ENCODE assay signal across 8 cellular contexts in the genomic region with DNA sequence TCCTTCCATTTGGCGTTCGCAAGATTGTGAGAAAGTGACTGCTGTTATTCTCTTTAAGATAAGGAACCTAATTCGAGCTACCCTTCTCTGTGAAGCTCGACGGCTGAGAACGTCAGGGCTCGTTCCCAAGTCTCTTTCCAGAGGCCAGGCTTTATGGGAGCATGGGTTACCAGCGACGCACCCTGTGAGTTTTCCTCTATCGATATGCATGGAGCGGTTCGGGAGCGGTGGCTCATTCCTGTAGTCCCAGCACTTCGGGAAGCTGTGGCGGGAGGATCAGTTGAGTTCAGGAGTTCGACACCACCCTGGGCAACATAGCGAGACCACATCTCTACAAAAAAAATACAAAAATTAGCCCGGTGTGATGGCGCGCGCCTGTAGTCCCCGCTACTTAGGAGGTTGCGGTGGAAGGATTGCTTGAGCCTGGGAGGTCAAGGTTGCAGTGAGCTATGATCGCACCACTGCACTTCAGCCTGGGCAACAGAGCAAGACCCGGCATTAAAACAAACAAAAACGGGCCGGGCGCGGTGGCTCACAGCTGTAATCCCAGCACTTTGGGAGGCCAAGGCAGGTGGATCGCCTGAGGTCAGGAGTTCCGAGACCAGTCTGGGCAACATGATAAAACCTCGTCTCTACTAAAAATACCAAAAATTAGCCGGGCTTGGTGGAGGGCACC. TPM values are rescaled to one million over a fixed set of nuclear protein-coding genes. Genes with fewer than 3 reads are reported as not detected.
A peak's percentile ranks its signal among the peaks of the same experiment; 100 is the strongest.
DNase-seq lines count a peak whose midpoint lies in the region; ATAC-seq lines count a peak whose summit lies in the region.

No MANE protein-coding gene starts in this region.

- H3K4me3 Mint-ChIP-seq in activated naive CD8-positive, alpha-beta T cell treated with anti-CD3 and anti-CD28 coated beads for 36 hours = peak overlapping the region; percentile 88
- peak overlapping the region; percentile 92 for H3K4me3 Mint-ChIP-seq in stimulated activated memory B cell treated with anti-CD40 and anti-IgM and Interleukin-4, amounts not matched to agents 10 μg/mL and 1 μg/mL and 100 μg/mL, for 72 hours

- H3K9me3 Mint-ChIP-seq in activated naive CD8-positive, alpha-beta T cell treated with anti-CD3 and anti-CD28 coated beads for 36 hours = peaks cover 59% of the 10 kb centered on the region
- peaks cover 35% of the 10 kb centered on the region for H3K9me3 Mint-ChIP-seq in stimulated activated memory B cell treated with anti-CD40 and anti-IgM and Interleukin-4, amounts not matched to agents 10 μg/mL and 1 μg/mL and 100 μg/mL, for 72 hours

- peaks cover 28% of the 10 kb centered on the region for H3K4me1 Mint-ChIP-seq in activated naive CD8-positive, alpha-beta T cell treated with anti-CD3 and anti-CD28 coated beads for 36 hours
- peaks cover 39% of the 10 kb centered on the region for H3K4me1 Mint-ChIP-seq in stimulated activated memory B cell treated with anti-CD40 and anti-IgM and Interleukin-4, amounts not matched to agents 10 μg/mL and 1 μg/mL and 100 μg/mL, for 72 hours

- no peaks in the 10 kb centered on the region for H3K27me3 Mint-ChIP-seq in activated naive CD8-positive, alpha-beta T cell treated with anti-CD3 and anti-CD28 coated beads for 36 hours
- no peaks in the 10 kb centered on the region for H3K27me3 Mint-ChIP-seq in stimulated activated memory B cell treated with anti-CD40 and anti-IgM and Interleukin-4, amounts not matched to agents 10 μg/mL and 1 μg/mL and 100 μg/mL, for 72 hours

- ATAC-seq in HG02642 (IDR thresholded peaks at IDR 0.05; ENCODE audit: poor library complexity, unreplicated experiment) = peak; percentile 4
- no peak for ATAC-seq in stimulated activated memory B cell treated with anti-CD40 and anti-IgM and Interleukin-4, amounts not matched to agents 10 μg/mL and 1 μg/mL and 100 μg/mL, for 72 hours

- H3K36me3 Mint-ChIP-seq in activated naive CD8-positive, alpha-beta T cell treated with anti-CD3 and anti-CD28 coated beads for 36 hours = peaks cover 88% of the 10 kb centered on the region
- peaks cover 87% of the 10 kb centered on the region for H3K36me3 Mint-ChIP-seq in stimulated activated memory B cell treated with anti-CD40 and anti-IgM and Interleukin-4, amounts not matched to agents 10 μg/mL and 1 μg/mL and 100 μg/mL, for 72 hours

- peak overlapping the region; percentile 90 for H3K4me3 ChIP-seq in iPS-11a (ENCODE audit: low read depth, low read length)

- H3K27ac Mint-ChIP-seq in activated naive CD8-positive, alpha-beta T cell treated with anti-CD3 and anti-CD28 coated beads for 36 hours = peak overlapping the region; percentile 88
- peak overlapping the region; percentile 93 for H3K27ac Mint-ChIP-seq in stimulated activated memory B cell treated with anti-CD40 and anti-IgM and Interleukin-4, amounts not matched to agents 10 μg/mL and 1 μg/mL and 100 μg/mL, for 72 hours

- DNase-seq in activated naive CD8-positive, alpha-beta T cell treated with anti-CD3 and anti-CD28 coated beads for 36 hours = no peak
- DNase-seq in NCI-H2107 (lab: John Stamatoyannopoulos, UW) (no peak), dedifferentiated amniotic fluid mesenchymal stem cell (ENCODE audit: extremely low spot score) (no peak), activated gamma-delta T cell treated with Interleukin-2 at 50 U/mL for 16 hours (no peak), NCI-H2196 (lab: John Stamatoyannopoulos, UW; ENCODE audit: unreplicated experiment) (no peak)

RNA-seq across cellular contexts. Expression of gene ZNF606, which starts 0.7 kb away (rescaled TPM):
- 1 to 10 TPM; 6.9 to 7.0 TPM for total RNA-seq in activated naive CD8-positive, alpha-beta T cell treated with anti-CD3 and anti-CD28 coated beads for 36 hours

RNA-seq across cellular contexts. Expression of gene C19orf18, which starts 29.0 kb away (rescaled TPM):
- total RNA-seq in activated naive CD8-positive, alpha-beta T cell treated with anti-CD3 and anti-CD28 coated beads for 36 hours = not detected

RNA-seq across cellular contexts. Expression of gene ZSCAN1, which starts 30.5 kb away (rescaled TPM):
- not detected for total RNA-seq in activated naive CD8-positive, alpha-beta T cell treated with anti-CD3 and anti-CD28 coated beads for 36 hours

RNA-seq across cellular contexts. Expression of gene ZNF256, which starts 55.8 kb away (rescaled TPM):
- total RNA-seq in activated naive CD8-positive, alpha-beta T cell treated with anti-CD3 and anti-CD28 coated beads for 36 hours = 10 to 100 TPM; 12.9 to 13.8 TPM

RNA-seq across cellular contexts. Expression of gene ZNF135, which starts 55.8 kb away (rescaled TPM):
- 1 to 10 TPM; 2.4 to 2.5 TPM for total RNA-seq in activated naive CD8-positive, alpha-beta T cell treated with anti-CD3 and anti-CD28 coated beads for 36 hours
